In the genomic region with DNA sequence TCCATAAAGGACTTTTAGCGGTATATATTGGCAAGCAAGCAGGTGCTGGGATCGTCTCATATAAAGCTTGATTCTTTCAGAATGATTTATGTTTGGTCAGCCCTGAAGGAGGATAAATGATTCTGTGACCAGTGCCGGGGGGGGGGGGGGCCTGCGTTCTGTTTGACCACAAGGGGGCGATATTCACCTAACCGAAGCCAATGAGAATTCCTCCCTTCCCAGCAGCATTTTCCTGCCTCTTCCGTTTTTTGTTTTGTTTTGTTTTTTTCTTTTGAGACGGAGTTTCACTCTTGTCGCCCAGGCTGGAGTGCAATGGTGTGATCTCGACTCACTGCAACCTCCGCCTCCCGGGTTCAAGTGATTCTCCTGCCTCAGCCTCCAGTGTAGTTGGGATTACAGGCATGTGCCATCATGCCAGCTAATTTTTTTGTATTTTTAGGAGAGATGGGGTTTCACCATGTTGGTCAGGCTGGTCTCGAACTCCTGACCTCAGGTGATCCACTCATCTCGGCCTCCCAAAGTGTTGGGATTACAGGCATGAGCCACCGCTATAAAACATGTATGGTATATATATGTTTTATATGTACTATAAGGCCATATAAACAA, we compare ENCODE assay signal across 8 cellular contexts.
DNase-seq lines count a peak whose midpoint lies in the region; TF ChIP-seq lines count a peak whose summit lies in the region.
"Not testable (repeated sequence)": the region's sequence is repeated elsewhere in the genome, so short reads cannot be mapped to it uniquely, and the experiment has no call there.

No MANE protein-coding gene starts in this region.

- POLR2A ChIA-PET in HEK293T (lab: Yijun Ruan, JAX): not testable (repeated sequence)

- not testable (repeated sequence) for H3K27ac ChIP-seq in C4-2B; smooth muscle cell (ENCODE audit: low read depth)

- H3K4me3 ChIP-seq in GM12864 (ENCODE audit: low read depth, low read length); smooth muscle cell: not testable (repeated sequence)

- not testable (repeated sequence) for H2AFZ ChIP-seq in smooth muscle cell (ENCODE audit: low read depth)

- CTCF ChIA-PET in HEK293T (lab: Yijun Ruan, JAX): interaction anchor here (2.4 kb wide), 1 partner anchor 11 kb away, joined by 8 read pairs; no protein-coding TSS in a partner anchor

- H3K4me2 ChIP-seq in smooth muscle cell: not testable (repeated sequence)

- H3K27me3 Mint-ChIP-seq in chondrocyte (ENCODE audit: low read depth): not testable (repeated sequence)

- H3K9ac ChIP-seq in smooth muscle cell (ENCODE audit: low read depth): not testable (repeated sequence)

- TF ChIP-seq CTCF in C4-2B (conservative IDR thresholded peaks at IDR 0.05): peak; percentile 87
- peak; percentile 27 for TF ChIP-seq CTCF in GM12864 (IDR thresholded peaks at IDR 0.05; ENCODE audit: low read depth, low read length, missing control alignments)
- TF ChIP-seq CTCF in chondrocyte (IDR thresholded peaks at IDR 0.05): peak; percentile 64
- peak; percentile 35 for TF ChIP-seq CTCF in smooth muscle cell (IDR thresholded peaks at IDR 0.05; ENCODE audit: borderline replicate concordance, insufficient read depth, poor library complexity, severe bottlenecking)

- H3K9me3 Mint-ChIP-seq in chondrocyte (ENCODE audit: low read depth): not testable (repeated sequence)

- not testable (repeated sequence) for H3K36me3 Mint-ChIP-seq in chondrocyte (ENCODE audit: low read depth)

- not testable (repeated sequence) for H3K9me3 ChIP-seq in smooth muscle cell (replicated peaks; ENCODE audit: low read depth)

- not testable (repeated sequence) for H3K36me3 ChIP-seq in smooth muscle cell (ENCODE audit: low read depth)

- H4K20me1 ChIP-seq in smooth muscle cell (ENCODE audit: low read depth): not testable (repeated sequence)

- H3K27me3 ChIP-seq in smooth muscle cell (ENCODE audit: low read depth): not testable (repeated sequence)

- H3K4me1 Mint-ChIP-seq in chondrocyte (ENCODE audit: low read depth): not testable (repeated sequence)

- WGBS in smooth muscle cell (ENCODE audit: low lambda C conversion rate): 57% methylated on average over 15 of the region's 15 CpGs

- not testable (repeated sequence) for H3K27ac Mint-ChIP-seq in chondrocyte (ENCODE audit: unreplicated experiment)

- not testable (repeated sequence) for DNase-seq in GM12864 (ENCODE audit: low read depth); chondrocyte (ENCODE audit: low spot score); smooth muscle cell (lab: John Stamatoyannopoulos, UW; ENCODE audit: unreplicated experiment)
- peak; percentile 70 for DNase-seq in HEK293T (ENCODE audit: extremely low spot score)
- peak; percentile 5 to 29 for DNase-seq in NCI-H2081 (lab: John Stamatoyannopoulos, UW)
- peak; percentile 13 for DNase-seq in RPMI7951 (ENCODE audit: low read depth)
- DNase-seq in hepatic stellate cell (ENCODE audit: low spot score): peak; percentile 34

- H3K4me3 Mint-ChIP-seq in chondrocyte (ENCODE audit: unreplicated experiment): not testable (repeated sequence)

- not testable (repeated sequence) for H3F3A ChIP-seq in smooth muscle cell (ENCODE audit: low read depth)

- not testable (repeated sequence) for H3K4me1 ChIP-seq in smooth muscle cell (ENCODE audit: low read depth)

- H3K79me2 ChIP-seq in smooth muscle cell (ENCODE audit: low read depth): not testable (repeated sequence)

Comparison
In these comparisons a context has a peak if more than half of its experiments do, and no peak if none do; other contexts are left out.
1. CTCF ChIP-seq: peak in every context shown above with its lines; median percentile 87 in C4-2B; 64 in chondrocyte; 35 in smooth muscle cell; 27 in GM12864.